8 cellular contexts compared by ENCODE assay signal in genomic region chr5:44875661-44876250, GRCh38.
DNase-seq lines count a peak whose midpoint lies in the region; ATAC-seq and TF ChIP-seq lines count a peak whose summit lies in the region.

No MANE protein-coding gene starts in this region.

- H3K27ac Mint-ChIP-seq in activated CD4-positive, alpha-beta T cell treated with anti-CD3 and anti-CD28 coated beads for 36 hours: peak overlapping the region; percentile 89
- no peak overlapping the region for H3K27ac Mint-ChIP-seq in glutamatergic neuron (ENCODE audit: unreplicated experiment)

- intact Hi-C loops in activated CD4-positive, alpha-beta T cell treated with anti-CD3 and anti-CD28 coated beads for 36 hours (cut with DNase I, micrococcal nuclease): loop anchor here (1.0 to 10.0 kb wide), 3 partner anchors 67 to 1923 kb away; partner anchors contain the start of genes MRPS30 (in 2 of the 2) and NIM1K (in 1 of the 2)

- DNase-seq in activated CD4-positive, alpha-beta T cell treated with anti-CD3 and anti-CD28 coated beads for 36 hours: peak; percentile 49
- no peak for DNase-seq in activated CD4-positive, alpha-beta T cell treated with anti-CD3 and anti-CD28 coated beads, Interleukin-2, amount 50 U/mL, for 1 hour
- DNase-seq in MV-4-11 (lab: John Stamatoyannopoulos, UW) (peak; percentile 78), retinal pigment epithelial cell (ENCODE audit: low read depth) (peak; percentile 95), NCI-H2171 (lab: John Stamatoyannopoulos, UW) (no peak), glutamatergic neuron (no peak)

- peaks cover 3% of the 10 kb centered on the region for H3K36me3 Mint-ChIP-seq in activated CD4-positive, alpha-beta T cell treated with anti-CD3 and anti-CD28 coated beads for 36 hours (ENCODE audit: low read depth)
- H3K36me3 Mint-ChIP-seq in glutamatergic neuron (ENCODE audit: unreplicated experiment): no peaks in the 10 kb centered on the region

- POLR2A ChIA-PET in activated CD4-positive, alpha-beta T cell treated with anti-CD3 and anti-CD28 coated beads for 36 hours (lab: Charles Lee): no interaction called here

- H3K9me3 Mint-ChIP-seq in activated CD4-positive, alpha-beta T cell treated with anti-CD3 and anti-CD28 coated beads for 36 hours (ENCODE audit: low read depth): peaks cover 4% of the 10 kb centered on the region
- H3K9me3 Mint-ChIP-seq in glutamatergic neuron (ENCODE audit: unreplicated experiment): peaks cover 4% of the 10 kb centered on the region

- ATAC-seq in activated CD4-positive, alpha-beta T cell treated with anti-CD3 and anti-CD28 coated beads for 36 hours: peak; percentile 99
- ATAC-seq in HG02642 (IDR thresholded peaks at IDR 0.05; ENCODE audit: poor library complexity, unreplicated experiment): peak; percentile 100

- TF ChIP-seq CTCF in retinal pigment epithelial cell (conservative IDR thresholded peaks at IDR 0.05; ENCODE audit: low read depth, low read length) (no peak), glutamatergic neuron (IDR thresholded peaks at IDR 0.05; ENCODE audit: partially characterized antibody, unreplicated experiment) (no peak)

- peak overlapping the region; percentile 56 for H3K27ac ChIP-seq in angular gyrus (ENCODE audit: low read depth, low read length)

- H3K4me3 ChIP-seq in retinal pigment epithelial cell (ENCODE audit: low read length): no peak overlapping the region

- CTCF ChIA-PET in activated CD4-positive, alpha-beta T cell treated with anti-CD3 and anti-CD28 coated beads for 36 hours (lab: Charles Lee): no interaction called here

- H3K27me3 Mint-ChIP-seq in activated CD4-positive, alpha-beta T cell treated with anti-CD3 and anti-CD28 coated beads for 36 hours: no peaks in the 10 kb centered on the region
- peaks cover 2% of the 10 kb centered on the region for H3K27me3 Mint-ChIP-seq in glutamatergic neuron (ENCODE audit: unreplicated experiment)

- peaks cover 23% of the 10 kb centered on the region for H3K4me1 Mint-ChIP-seq in activated CD4-positive, alpha-beta T cell treated with anti-CD3 and anti-CD28 coated beads for 36 hours
- peaks cover 12% of the 10 kb centered on the region for H3K4me1 Mint-ChIP-seq in glutamatergic neuron (ENCODE audit: low read depth, unreplicated experiment)

- H3K4me3 Mint-ChIP-seq in activated CD4-positive, alpha-beta T cell treated with anti-CD3 and anti-CD28 coated beads for 36 hours: no peak overlapping the region
- no peak overlapping the region for H3K4me3 Mint-ChIP-seq in glutamatergic neuron (ENCODE audit: unreplicated experiment)

Comparison
In these comparisons a context has a peak if more than half of its experiments do, and no peak if none do; other contexts are left out.
1. DNase-seq: peak in activated CD4-positive, alpha-beta T cell treated with anti-CD3 and anti-CD28 coated beads for 36 hours (single experiment), MV-4-11 (single experiment) and retinal pigment epithelial cell (single experiment); none in activated CD4-positive, alpha-beta T cell treated with anti-CD3 and anti-CD28 coated beads, Interleukin-2, amount 50 U/mL, for 1 hour (single experiment), NCI-H2171 (single experiment) and glutamatergic neuron (single experiment).